9 cellular contexts compared by ENCODE assay signal in genomic region chr1:62286778-62287224, GRCh38. TPM values are rescaled to one million over a fixed set of nuclear protein-coding genes. Genes with fewer than 3 reads are reported as not detected.
DNase-seq lines count a peak whose midpoint lies in the region; ATAC-seq and TF ChIP-seq lines count a peak whose summit lies in the region.
"Had no signal": no experiment of that assay in that cellular context is flagged by ENCODE, and none has a peak within 500 bp of the region (broad histone marks: within the 10 kb centered on the region; RNA-seq: fewer than 3 reads in every experiment).

No MANE protein-coding gene starts in this region.

- no peak overlapping the region for H3K27ac Mint-ChIP-seq in nephron progenitor cell
- H3K27ac Mint-ChIP-seq: activated CD4-positive, alpha-beta T cell treated with anti-CD3 and anti-CD28 coated beads, Interleukin-2, amount 10 ng/mL, durations not matched to agents 7 days and 5 days had no signal

- TF ChIP-seq CTCF in nephron progenitor cell (IDR thresholded peaks at IDR 0.05): no peak
- no peak for TF ChIP-seq CTCF in GM10266 (IDR thresholded peaks at IDR 0.05; ENCODE audit: control insufficient read depth, insufficient read depth, low read depth, missing control alignments)

- ATAC-seq in HG03432 (IDR thresholded peaks at IDR 0.05; ENCODE audit: unreplicated experiment): no peak
- no peak for ATAC-seq in HG02798 (IDR thresholded peaks at IDR 0.05; ENCODE audit: poor library complexity, unreplicated experiment)

- no peaks in the 10 kb centered on the region for H3K36me3 Mint-ChIP-seq in nephron progenitor cell (ENCODE audit: low read depth)

- DNase-seq in EH (ENCODE audit: low read depth): peak; percentile 8
- peak; percentile 29 for DNase-seq in NCI-H2227 treated with DMSO at 0.1 percent for 48 hours (lab: John Stamatoyannopoulos, UW)
- DNase-seq in dermis blood vessel endothelial cell: peak; percentile 14
- DNase-seq in nephron progenitor cell: peak; percentile 38
- DNase-seq in NOMO-1 treated with dmso at 0.1 percent for 144 hours (lab: John Stamatoyannopoulos, UW; ENCODE audit: unreplicated experiment): no peak
- DNase-seq in GM10266 (ENCODE audit: extremely low spot score): no peak
- DNase-seq: activated CD4-positive, alpha-beta T cell treated with anti-CD3 and anti-CD28 coated beads, Interleukin-2, amount 10 ng/mL, durations not matched to agents 7 days and 5 days had no signal

- peaks cover 72% of the 10 kb centered on the region for H3K27me3 Mint-ChIP-seq in nephron progenitor cell (ENCODE audit: low read depth, poor library complexity)

- H3K4me3 Mint-ChIP-seq in nephron progenitor cell: peak overlapping the region; percentile 79
- H3K4me3 Mint-ChIP-seq: activated CD4-positive, alpha-beta T cell treated with anti-CD3 and anti-CD28 coated beads, Interleukin-2, amount 10 ng/mL, durations not matched to agents 7 days and 5 days had no signal

- H3K9me3 Mint-ChIP-seq in nephron progenitor cell: peaks cover 1% of the 10 kb centered on the region

- H3K4me1 Mint-ChIP-seq in nephron progenitor cell: peaks cover 70% of the 10 kb centered on the region
- H3K4me1 Mint-ChIP-seq: activated CD4-positive, alpha-beta T cell treated with anti-CD3 and anti-CD28 coated beads, Interleukin-2, amount 10 ng/mL, durations not matched to agents 7 days and 5 days had no signal

RNA-seq across cellular contexts. Expression of gene KANK4, which starts 32.4 kb away (rescaled TPM):
- not detected in 2 replicates for total RNA-seq in dermis blood vessel endothelial cell
- total RNA-seq: activated CD4-positive, alpha-beta T cell treated with anti-CD3 and anti-CD28 coated beads, Interleukin-2, amount 10 ng/mL, durations not matched to agents 7 days and 5 days had no signal

Comparison
In these comparisons a context has a peak if more than half of its experiments do, and no peak if none do; other contexts are left out.
1. DNase-seq: peak in EH (single experiment), NCI-H2227 treated with DMSO at 0.1 percent for 48 hours (single experiment), dermis blood vessel endothelial cell (single experiment) and nephron progenitor cell (single experiment); none in NOMO-1 treated with dmso at 0.1 percent for 144 hours (single experiment) and GM10266 (single experiment).